Comparison of ENCODE assay signal across 27 cellular contexts in genomic region chr21:46596201-46596600, GRCh38. TPM values are rescaled to one million over a fixed set of nuclear protein-coding genes. Genes with fewer than 3 reads are reported as not detected.
"Had no signal": no experiment of that assay in that cellular context is flagged by ENCODE, and none has a peak within 500 bp of the region (broad histone marks: within the 10 kb centered on the region; RNA-seq: fewer than 3 reads in every experiment).

No MANE protein-coding gene starts in this region.

- ATAC-seq: gastrocnemius medialis; heart right ventricle; lower lobe of right lung; psoas muscle; sciatic nerve; stimulated activated naive B cell treated with anti-CD40 and anti-IgM and Interleukin-4, amounts not matched to agents 10 μg/mL and 1 μg/mL and 100 μg/mL, for 72 hours had no signal

- H3K36me3 ChIP-seq: esophagus muscularis mucosa, gastrocnemius medialis, heart right ventricle, left ventricle myocardium inferior, lower lobe of right lung, spleen, suprapubic skin, tibial artery, upper lobe of left lung, uterus had no signal

- H3K4me3 Mint-ChIP-seq: naive B cell; stimulated activated naive B cell treated with anti-CD40 and anti-IgM and Interleukin-4, amounts not matched to agents 10 μg/mL and 1 μg/mL and 100 μg/mL, for 72 hours had no signal

- DNase-seq: central memory CD4-positive, alpha-beta T cell; effector memory CD4-positive, alpha-beta T cell; gastrocnemius medialis; heart right ventricle; hypothalamus; left ventricle myocardium inferior; lower lobe of right lung; mesenchymal stem cell; midbrain; naive B cell; psoas muscle; retina; spleen; stimulated activated CD4-positive, alpha-beta T cell treated with anti-CD3 and anti-CD28 coated beads, Interleukin-15, amount 100 ng/mL, for 24 hours; stimulated activated CD4-positive, alpha-beta T cell treated with anti-CD3 and anti-CD28 coated beads, Interleukin-1b, Interleukin-23, amount 100 ng/mL, for 48 hours; stimulated activated CD4-positive, alpha-beta T cell treated with anti-CD3 and anti-CD28 coated beads, Interleukin-4, amount 100 ng/mL, for 4 hours; stimulated activated naive B cell treated with anti-CD40 and anti-IgM and Interleukin-4, amounts not matched to agents 10 μg/mL and 1 μg/mL and 100 μg/mL, for 72 hours; tibial artery; uterus had no signal

- H3K4me1 ChIP-seq: psoas muscle had no signal

- H3K4me1 Mint-ChIP-seq: naive B cell; stimulated activated naive B cell treated with anti-CD40 and anti-IgM and Interleukin-4, amounts not matched to agents 10 μg/mL and 1 μg/mL and 100 μg/mL, for 72 hours had no signal

- H3K27me3 ChIP-seq: esophagus muscularis mucosa, heart right ventricle, spleen, suprapubic skin, upper lobe of left lung, uterus had no signal

- H3K27ac ChIP-seq: coronary artery, epithelial cell of prostate, esophagus muscularis mucosa, gastrocnemius medialis, heart right ventricle, left ventricle myocardium inferior, lower lobe of right lung, psoas muscle, spleen, suprapubic skin, tibial artery, upper lobe of left lung, uterus had no signal

- H3K27ac Mint-ChIP-seq: naive B cell; stimulated activated naive B cell treated with anti-CD40 and anti-IgM and Interleukin-4, amounts not matched to agents 10 μg/mL and 1 μg/mL and 100 μg/mL, for 72 hours had no signal

- H3K4me3 ChIP-seq: coronary artery, esophagus muscularis mucosa, gastrocnemius medialis, heart right ventricle, left ventricle myocardium inferior, lower lobe of right lung, psoas muscle, spleen, suprapubic skin, tibial artery, upper lobe of left lung, uterus had no signal

- H3K9me3 ChIP-seq: uterus had no signal

RNA-seq across cellular contexts. Expression of gene S100B, which starts 8.7 kb away (rescaled TPM):
- total RNA-seq: chondrocyte, fibroblast of villous mesenchyme had no signal
